Comparison of ENCODE assay signal across 22 cellular contexts in genomic region chr2:114762986-114763385, GRCh38.
DNase-seq lines count a peak whose midpoint lies in the region; ATAC-seq and TF ChIP-seq lines count a peak whose summit lies in the region.
"Had no signal": no experiment of that assay in that cellular context is flagged by ENCODE, and none has a peak within 500 bp of the region (broad histone marks: within the 10 kb centered on the region; RNA-seq: fewer than 3 reads in every experiment).

No MANE protein-coding gene starts in this region.

- ATAC-seq in Right ventricle myocardium inferior = peak; percentile 97
- ATAC-seq in left ventricle myocardium superior = peak; percentile 98
- ATAC-seq in GM19452 (IDR thresholded peaks at IDR 0.05; ENCODE audit: unreplicated experiment) = no peak
- no peak for ATAC-seq in HG02623 (IDR thresholded peaks at IDR 0.05; ENCODE audit: unreplicated experiment)

- TF ChIP-seq CTCF in right atrium auricular region (IDR thresholded peaks at IDR 0.05) = no peak

- H3K27me3 ChIP-seq in right atrium auricular region = no peaks in the 10 kb centered on the region

- H3K4me1 ChIP-seq in right atrium auricular region = peaks cover 0 to 7% of the 10 kb centered on the region in 2 donors

- intact Hi-C loops in Right ventricle myocardium inferior (cut with DNase I) (no loop called here), left ventricle myocardium superior (cut with micrococcal nuclease) (no loop called here)

- H3K27ac ChIP-seq in right atrium auricular region = peak overlapping the region in 1 of 2 donors; percentile 50
- H3K27ac ChIP-seq: KMS-11, RWPE1 had no signal

- H3K4me3 ChIP-seq in right atrium auricular region = no peak overlapping the region

- H3K9me3 ChIP-seq in right atrium auricular region = no peaks in the 10 kb centered on the region
- H3K9me3 ChIP-seq: SK-N-SH had no signal

- DNase-seq in Right ventricle myocardium inferior (ENCODE audit: missing footprints) (peak; percentile 63), right atrium auricular region (ENCODE audit: low spot score) (no peak), left ventricle myocardium superior (peak; percentile 52), medulla oblongata (ENCODE audit: extremely low spot score) (peak; percentile 42), NCI-H2081 treated with DMSO at 0.1 percent for 48 hours (lab: John Stamatoyannopoulos, UW) (no peak)
- DNase-seq: Calu3, DMS153, GOT3, HCEC 1CT, IMR-90, MM.1S, NCI-H1417, NCI-H1694, NCI-H2029 treated with DMSO at 0.1 percent for 48 hours, NCI-H2227 treated with DMSO at 0.1 percent for 48 hours, NCI-H526 treated with DMSO at 0.1 percent for 48 hours, SIG-M5, SK-N-SH had no signal

- no peaks in the 10 kb centered on the region for H3K36me3 ChIP-seq in right atrium auricular region

Comparison
In these comparisons a context has a peak if more than half of its experiments do, and no peak if none do; other contexts are left out.
1. DNase-seq: peak in Right ventricle myocardium inferior (single experiment), left ventricle myocardium superior (single experiment) and medulla oblongata (single experiment); none in right atrium auricular region (single experiment) and NCI-H2081 treated with DMSO at 0.1 percent for 48 hours (single experiment).
2. ATAC-seq: peak in Right ventricle myocardium inferior (single experiment) and left ventricle myocardium superior (single experiment); none in GM19452 (single experiment) and HG02623 (single experiment).